22 cellular contexts compared by ENCODE assay signal in genomic region chr12:88723219-88723618, GRCh38.
A peak's percentile ranks its signal among the peaks of the same experiment; 100 is the strongest.
DNase-seq lines count a peak whose midpoint lies in the region; ATAC-seq, FAIRE-seq and TF ChIP-seq lines count a peak whose summit lies in the region.
"Had no signal": no experiment of that assay in that cellular context is flagged by ENCODE, and none has a peak within 500 bp of the region (broad histone marks: within the 10 kb centered on the region; RNA-seq: fewer than 3 reads in every experiment).

No MANE protein-coding gene starts in this region.

- WGBS in transverse colon (ENCODE audit: low coverage in 1 of 2), 2 donors = 87 to 90% methylated on average over 3 of the region's 3 CpGs
- WGBS in endodermal cell (ENCODE audit: insufficient coverage in 1 of 2, insufficient read length in 1 of 2), 2 experiments = 90 to 96% methylated on average over 2 of the region's 3 CpGs

- H3K27ac Mint-ChIP-seq in endodermal cell = no peak overlapping the region
- H3K27ac Mint-ChIP-seq: activated B cell treated with CpG ODN at 0.5 μM for 24 hours; activated CD4-positive, alpha-beta memory T cell treated with anti-CD3 and anti-CD28 coated beads, Interleukin-2, amount 10 ng/mL, durations not matched to agents 7 days and 5 days; CD4-positive, CD25-positive, alpha-beta regulatory T cell; naive B cell had no signal

- dilution Hi-C loops in keratinocyte (cut with MboI; ENCODE audit: extremely low pct_ligation_motif_present, low sequenced_read_pairs) = no loop called here

- H3K27me3 ChIP-seq in keratinocyte (ENCODE audit: control insufficient read depth, extremely low read depth, insufficient read depth, low read length) (no peaks in the 10 kb centered on the region), transverse colon (no peaks in the 10 kb centered on the region), endodermal cell (ENCODE audit: control insufficient read depth, insufficient read depth, low read length, poor library complexity, severe bottlenecking) (no peaks in the 10 kb centered on the region)
- H3K27me3 ChIP-seq: esophagus squamous epithelium, testis had no signal

- ATAC-seq in esophagus mucosa (peak; percentile 62), mucosa of descending colon (no peak)

- no peaks in the 10 kb centered on the region for H3K27me3 Mint-ChIP-seq in endodermal cell (ENCODE audit: insufficient read depth)
- H3K27me3 Mint-ChIP-seq: activated B cell treated with CpG ODN at 0.5 μM for 24 hours; activated CD4-positive, alpha-beta memory T cell treated with anti-CD3 and anti-CD28 coated beads, Interleukin-2, amount 10 ng/mL, durations not matched to agents 7 days and 5 days; CD4-positive, CD25-positive, alpha-beta regulatory T cell; naive B cell had no signal

- no peaks in the 10 kb centered on the region for H3K9me3 Mint-ChIP-seq in endodermal cell
- H3K9me3 Mint-ChIP-seq: activated B cell treated with CpG ODN at 0.5 μM for 24 hours; activated CD4-positive, alpha-beta memory T cell treated with anti-CD3 and anti-CD28 coated beads, Interleukin-2, amount 10 ng/mL, durations not matched to agents 7 days and 5 days had no signal

- TF ChIP-seq EP300 in transverse colon (IDR thresholded peaks at IDR 0.05; ENCODE audit: low read depth) = no peak

- H3K9me3 ChIP-seq in keratinocyte (ENCODE audit: control insufficient read depth, low read depth, low read length) (no peaks in the 10 kb centered on the region), transverse colon (no peaks in the 10 kb centered on the region), endodermal cell (ENCODE audit: control insufficient read depth, low read length) (no peaks in the 10 kb centered on the region), mucosa of descending colon (no peaks in the 10 kb centered on the region)
- H3K9me3 ChIP-seq: esophagus squamous epithelium, testis had no signal

- H3K4me2 ChIP-seq in keratinocyte (ENCODE audit: control insufficient read depth, extremely low read depth, insufficient read depth, low read depth, low read length) = no peak overlapping the region

- H2AFZ ChIP-seq in keratinocyte (ENCODE audit: control insufficient read depth, low read length) = no peak overlapping the region

- FAIRE-seq in keratinocyte (lab: Jason Lieb, UNC) = peak; percentile 20

- intact Hi-C loops in transverse colon (cut with DNase I; ENCODE audit: low total_unique reads) = no loop called here
- intact Hi-C loops in mucosa of descending colon (cut with DNase I, micrococcal nuclease) = no loop called here

- H3K27ac ChIP-seq in keratinocyte (ENCODE audit: control insufficient read depth, insufficient read depth, low read length) (no peak overlapping the region), transverse colon (no peak overlapping the region), endodermal cell (ENCODE audit: low read depth, low read length) (no peak overlapping the region)
- H3K27ac ChIP-seq: testis had no signal

- no peak overlapping the region for H3K4me3 ChIP-seq in AG10803 (ENCODE audit: low read length)
- no peak overlapping the region for H3K4me3 ChIP-seq in keratinocyte (ENCODE audit: control insufficient read depth in 2 of 3, extremely low read depth in 1 of 3, insufficient read depth in 2 of 3, low read depth in 1 of 3, low read length in 3 of 3)
- no peak overlapping the region for H3K4me3 ChIP-seq in transverse colon
- no peak overlapping the region for H3K4me3 ChIP-seq in endodermal cell (ENCODE audit: low read length)
- H3K4me3 ChIP-seq in mucosa of descending colon = no peak overlapping the region
- H3K4me3 ChIP-seq: esophagus squamous epithelium, testis had no signal

- no peaks in the 10 kb centered on the region for H3K79me2 ChIP-seq in keratinocyte (ENCODE audit: control insufficient read depth, insufficient read depth, low read length)

- H3K36me3 Mint-ChIP-seq in endodermal cell (ENCODE audit: low read depth) = no peaks in the 10 kb centered on the region
- H3K36me3 Mint-ChIP-seq: CD4-positive, CD25-positive, alpha-beta regulatory T cell; naive B cell had no signal

- H3K4me1 Mint-ChIP-seq in endodermal cell = peaks cover 5% of the 10 kb centered on the region
- H3K4me1 Mint-ChIP-seq: activated B cell treated with CpG ODN at 0.5 μM for 24 hours; activated CD4-positive, alpha-beta memory T cell treated with anti-CD3 and anti-CD28 coated beads, Interleukin-2, amount 10 ng/mL, durations not matched to agents 7 days and 5 days; CD4-positive, CD25-positive, alpha-beta regulatory T cell; naive B cell had no signal

- no peak overlapping the region for H3K4me3 Mint-ChIP-seq in endodermal cell
- H3K4me3 Mint-ChIP-seq: activated B cell treated with CpG ODN at 0.5 μM for 24 hours; activated CD4-positive, alpha-beta memory T cell treated with anti-CD3 and anti-CD28 coated beads, Interleukin-2, amount 10 ng/mL, durations not matched to agents 7 days and 5 days; CD4-positive, CD25-positive, alpha-beta regulatory T cell; naive B cell had no signal

- H4K20me1 ChIP-seq in keratinocyte (ENCODE audit: control insufficient read depth, extremely low read depth, insufficient read depth, low read length) = no peaks in the 10 kb centered on the region

- TF ChIP-seq POLR2A in transverse colon (IDR thresholded peaks at IDR 0.05) = no peak

- H3K9me1 ChIP-seq in keratinocyte (ENCODE audit: control insufficient read depth, extremely low read depth, insufficient read depth, low read length) = no peaks in the 10 kb centered on the region

- H3K9ac ChIP-seq in keratinocyte (ENCODE audit: control insufficient read depth, extremely low read depth, insufficient read depth, low read length) = no peak overlapping the region
- no peak overlapping the region for H3K9ac ChIP-seq in endodermal cell (ENCODE audit: extremely low read depth, low read length, poor library complexity, severe bottlenecking)

- DNase-seq in AG10803 (ENCODE audit: low read depth) = peak; percentile 91
- peak; percentile 33 for DNase-seq in NCI-H226
- DNase-seq in keratinocyte (ENCODE audit: low read depth, low spot score) = no peak
- DNase-seq in transverse colon = no peak
- DNase-seq in endodermal cell = no peak
- DNase-seq in stimulated activated CD4-positive, alpha-beta T cell treated with anti-CD3 and anti-CD28 coated beads, Interleukin-4, amount 100 ng/mL, for 1 hour = no peak
- no peak for DNase-seq in mucosa of descending colon
- DNase-seq: activated B cell treated with CpG ODN at 0.5 μM for 24 hours; activated CD4-positive, alpha-beta memory T cell treated with anti-CD3 and anti-CD28 coated beads, Interleukin-2, amount 10 ng/mL, durations not matched to agents 7 days and 5 days; activated T-cell treated with anti-CD3 and anti-CD28 coated beads for 4 hours; amniotic stem cell; CD4-positive, CD25-positive, alpha-beta regulatory T cell; DMS 273 treated with DMSO at 0.1 percent for 48 hours; esophagus squamous epithelium; naive B cell; NCI-H1105; NCI-H2081 treated with DMSO at 0.1 percent for 48 hours; NCI-H510A; occipital lobe; RPMI8226; testis had no signal

- in situ Hi-C loops in transverse colon (cut with MboI; ENCODE audit: low pct_ligation_motif_present in 1 of 4, low pct_unique_long_range_greater_than_20kb in 1 of 4, low sequenced_read_pairs in 3 of 4) = no loop called here

- no peaks in the 10 kb centered on the region for H3K36me3 ChIP-seq in keratinocyte (ENCODE audit: control insufficient read depth in 2 of 2, extremely low read depth in 1 of 2, insufficient read depth in 2 of 2, low read length in 2 of 2)
- no peaks in the 10 kb centered on the region for H3K36me3 ChIP-seq in transverse colon
- H3K36me3 ChIP-seq in endodermal cell (ENCODE audit: control insufficient read depth, insufficient read depth, low read length) = no peaks in the 10 kb centered on the region
- no peaks in the 10 kb centered on the region for H3K36me3 ChIP-seq in mucosa of descending colon (ENCODE audit: low read depth)
- H3K36me3 ChIP-seq: esophagus squamous epithelium had no signal

- no peak for TF ChIP-seq CTCF in AG10803 (conservative IDR thresholded peaks at IDR 0.05; ENCODE audit: low read length)
- no peak for TF ChIP-seq CTCF in keratinocyte (optimal IDR thresholded peaks at IDR 0.05 in 1 of 3, IDR thresholded peaks at IDR 0.05 in 1 of 3, conservative IDR thresholded peaks at IDR 0.05 in 1 of 3; ENCODE audit: extremely low read depth in 1 of 3, insufficient read depth in 2 of 3, low read length in 3 of 3)
- no peak for TF ChIP-seq CTCF in transverse colon (IDR thresholded peaks at IDR 0.05)
- no peak for TF ChIP-seq CTCF in endodermal cell (conservative IDR thresholded peaks at IDR 0.05)
- no peak for TF ChIP-seq CTCF in mucosa of descending colon (IDR thresholded peaks at IDR 0.05)

- H3K4me1 ChIP-seq in keratinocyte (ENCODE audit: control insufficient read depth, extremely low read depth, insufficient read depth, low read length) = peaks cover 18% of the 10 kb centered on the region
- H3K4me1 ChIP-seq in transverse colon = no peaks in the 10 kb centered on the region
- H3K4me1 ChIP-seq in endodermal cell (ENCODE audit: control insufficient read depth, insufficient read depth, low read length) = no peaks in the 10 kb centered on the region
- no peaks in the 10 kb centered on the region for H3K4me1 ChIP-seq in mucosa of descending colon (ENCODE audit: low read depth)
- H3K4me1 ChIP-seq: testis had no signal

Comparison
In these comparisons a context has a peak if more than half of its experiments do, and no peak if none do; other contexts are left out.
1. DNase-seq: peak in AG10803 (single experiment) and NCI-H226 (single experiment); none in keratinocyte (single experiment), transverse colon (single experiment), endodermal cell (single experiment), stimulated activated CD4-positive, alpha-beta T cell treated with anti-CD3 and anti-CD28 coated beads, Interleukin-4, amount 100 ng/mL, for 1 hour (single experiment) and mucosa of descending colon (0 of 3).